Comparison of ENCODE assay signal across 1 cellular context in genomic region chr17:64004903-64005733, GRCh38.
TF ChIP-seq lines count a peak whose summit lies in the region.

No MANE protein-coding gene starts in this region.

TF ChIP-seq in HepG2, 621 proteins besides CTCF, POLR2A, EP300 and RAD21:
- no peak for TF ChIP-seq SRY (CRISPR knock-in tag; IDR thresholded peaks at IDR 0.05)
- no peak for TF ChIP-seq ZBTB46 (CRISPR knock-in tag; IDR thresholded peaks at IDR 0.05; ENCODE audit: borderline replicate concordance)
- TF ChIP-seq ZNF746 (CRISPR knock-in tag; IDR thresholded peaks at IDR 0.05), result 0 out of 2 replicates have a peak, but pooled peaks have one; percentile 1
